Comparison of ENCODE assay signal across 8 cellular contexts in the genomic region with DNA sequence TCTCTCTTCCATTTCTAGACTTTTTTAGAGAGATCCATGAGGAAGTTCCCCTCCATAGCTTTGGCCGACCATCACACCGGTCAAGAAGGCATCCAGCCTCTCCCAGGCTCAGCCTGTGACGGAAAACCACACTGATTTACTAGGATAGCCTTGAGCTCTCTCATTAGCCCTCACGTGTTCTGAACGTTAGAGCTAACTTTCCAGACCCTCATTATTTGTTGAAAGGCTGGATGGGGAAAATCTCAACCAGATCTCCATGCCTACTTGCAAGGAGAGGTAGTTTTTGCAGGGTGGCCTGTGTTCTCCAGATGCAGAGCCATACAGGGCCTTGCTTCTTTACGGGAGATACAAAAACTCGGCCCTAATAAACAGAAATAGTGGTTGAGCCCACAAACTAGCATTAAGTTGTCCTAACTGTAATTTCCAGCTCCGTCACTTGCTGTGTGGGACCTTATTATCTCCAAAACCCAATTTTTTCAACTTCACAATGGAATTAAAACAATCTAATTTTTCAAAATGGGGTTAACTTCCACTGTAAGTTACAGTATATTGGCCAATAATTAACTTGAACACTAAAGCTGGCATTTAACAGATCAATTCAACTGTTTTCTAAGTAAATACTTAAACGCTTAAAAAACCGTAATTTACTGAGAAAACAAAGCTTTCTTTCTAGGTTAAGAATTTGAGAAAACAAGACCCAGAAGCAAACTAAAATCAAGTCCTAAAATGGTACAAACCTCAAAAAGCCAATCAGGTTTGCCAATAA.
DNase-seq lines count a peak whose midpoint lies in the region; ATAC-seq and TF ChIP-seq lines count a peak whose summit lies in the region.

No MANE protein-coding gene starts in this region.

- peak overlapping the region; percentile 26 to 62; a peak in 3 of 4 replicates for H3K4me3 ChIP-seq in Panc1 (ENCODE audit: low read depth in 2 of 2, low read length in 2 of 2)
- peak overlapping the region in 1 of 2 donors; percentile 80 for H3K4me3 ChIP-seq in gastroesophageal sphincter

- in situ Hi-C loops in Panc1 (cut with HindIII; ENCODE audit: low pct_unique_long_range_greater_than_20kb, low sequenced_read_pairs): no loop called here

- 87 to 90% methylated on average over 7 to 10 of the region's 10 CpGs for WGBS in gastroesophageal sphincter (ENCODE audit: low coverage in 1 of 2), 2 donors

- TF ChIP-seq CTCF in Panc1 (IDR thresholded peaks at IDR 0.05) (no peak), gastroesophageal sphincter (IDR thresholded peaks at IDR 0.05) (no peak)

- BruUV-seq in Panc1 (replicated peaks; lab: Mats Ljungman, UMichigan): no TSS peak

- no peak for DNase-seq in T-helper 2 cell treated with Interferon-gamma antibody and Interleukin-4, amounts not matched to agents 5 μg/mL and 100 μg/mL, for 36 hours (ENCODE audit: low spot score)
- DNase-seq in T-helper 2 cell (no peak), Panc1 (ENCODE audit: low read depth, low spot score) (no peak), C1 segment of cervical spinal cord (lab: John Stamatoyannopoulos, UW) (no peak), NCI-H1436 treated with DMSO at 0.1 percent for 48 hours (lab: John Stamatoyannopoulos, UW) (no peak), COLO829 (ENCODE audit: low spot score) (no peak)

- CTCF ChIA-PET in Panc1 (lab: Charles Lee): no interaction called here

- TF ChIP-seq EP300 in gastroesophageal sphincter (IDR thresholded peaks at IDR 0.05): no peak

- H3K36me3 ChIP-seq in Panc1 (ENCODE audit: control insufficient read depth, insufficient read depth, low read length) (no peaks in the 10 kb centered on the region), gastroesophageal sphincter (no peaks in the 10 kb centered on the region)

- peaks cover 17% of the 10 kb centered on the region for H3K4me1 Mint-ChIP-seq in T-helper 2 cell treated with Interferon-gamma antibody and Interleukin-4, amounts not matched to agents 5 μg/mL and 100 μg/mL, for 36 hours (ENCODE audit: low read depth)

- H3K9me3 Mint-ChIP-seq in T-helper 2 cell treated with Interferon-gamma antibody and Interleukin-4, amounts not matched to agents 5 μg/mL and 100 μg/mL, for 36 hours: peaks cover 19% of the 10 kb centered on the region

- H3K27ac Mint-ChIP-seq in T-helper 2 cell treated with Interferon-gamma antibody and Interleukin-4, amounts not matched to agents 5 μg/mL and 100 μg/mL, for 36 hours: peak overlapping the region; percentile 94

- TF ChIP-seq POLR2A in gastroesophageal sphincter (IDR thresholded peaks at IDR 0.05): no peak

- H3K9me3 ChIP-seq in Panc1 (ENCODE audit: control insufficient read depth, insufficient read depth, low read depth, low read length) (peaks cover 5% of the 10 kb centered on the region; the same call in 1 of the 2 replicates), gastroesophageal sphincter (no peaks in the 10 kb centered on the region)

- peak overlapping the region; percentile 93 for H3K4me3 Mint-ChIP-seq in T-helper 2 cell treated with Interferon-gamma antibody and Interleukin-4, amounts not matched to agents 5 μg/mL and 100 μg/mL, for 36 hours

- H3K27me3 ChIP-seq in Panc1 (ENCODE audit: control insufficient read depth, insufficient read depth, low read length): no peaks in the 10 kb centered on the region
- H3K27me3 ChIP-seq in gastroesophageal sphincter: no peaks in the 10 kb centered on the region

- H3K4me1 ChIP-seq in Panc1 (ENCODE audit: control insufficient read depth, insufficient read depth, low read length) (no peaks in the 10 kb centered on the region), gastroesophageal sphincter (peaks cover 0 to 43% (median 4%) of the 10 kb centered on the region in 3 donors)

- H3K36me3 Mint-ChIP-seq in T-helper 2 cell treated with Interferon-gamma antibody and Interleukin-4, amounts not matched to agents 5 μg/mL and 100 μg/mL, for 36 hours (ENCODE audit: low read depth): peaks cover 7% of the 10 kb centered on the region

- intact Hi-C loops in Panc1 (cut with micrococcal nuclease; ENCODE audit: unreplicated experiment): no loop called here

- POLR2A ChIA-PET in Panc1 (lab: Charles Lee): interaction anchor here (0.6 kb wide), 1 partner anchor 513 kb away, joined by 10 read pairs; no protein-coding TSS in a partner anchor

- ATAC-seq in Panc1 (no peak), gastroesophageal sphincter (no peak)

- peaks cover 2% of the 10 kb centered on the region for H3K27me3 Mint-ChIP-seq in T-helper 2 cell treated with Interferon-gamma antibody and Interleukin-4, amounts not matched to agents 5 μg/mL and 100 μg/mL, for 36 hours (ENCODE audit: low read depth)

- peak overlapping the region; percentile 74 for H3K27ac ChIP-seq in Panc1 (ENCODE audit: low read length)
- H3K27ac ChIP-seq in gastroesophageal sphincter: peak overlapping the region; percentile 77 to 99 (median 97)
- peak overlapping the region; percentile 91 for H3K27ac ChIP-seq in temporal lobe (ENCODE audit: low read depth, low read length)
